ENCODE assay signal across 26 cellular contexts in the genomic region with DNA sequence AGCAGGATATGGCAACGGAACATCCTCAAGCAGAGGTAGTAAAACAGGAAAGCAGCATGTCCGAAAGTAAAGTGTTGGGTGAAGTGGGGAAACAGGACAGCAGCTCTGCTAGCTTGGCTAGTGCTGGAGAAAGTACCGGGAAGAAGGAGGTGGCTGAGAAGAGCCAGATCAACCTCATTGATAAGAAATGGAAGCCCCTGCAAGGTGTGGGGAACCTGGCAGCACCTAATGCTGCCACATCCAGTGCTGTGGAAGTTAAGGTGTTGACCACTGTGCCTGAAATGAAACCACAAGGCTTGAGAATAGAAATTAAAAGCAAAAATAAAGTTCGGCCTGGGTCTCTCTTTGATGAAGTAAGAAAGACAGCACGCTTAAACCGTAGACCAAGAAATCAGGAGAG. TPM values are rescaled to one million over a fixed set of nuclear protein-coding genes. Genes with fewer than 3 reads are reported as not detected.
DNase-seq lines count a peak whose midpoint lies in the region; ATAC-seq, FAIRE-seq and TF ChIP-seq lines count a peak whose summit lies in the region.
"Had no signal": no experiment of that assay in that cellular context is flagged by ENCODE, and none has a peak within 500 bp of the region (broad histone marks: within the 10 kb centered on the region; RNA-seq: fewer than 3 reads in every experiment).

No MANE protein-coding gene starts in this region.

- no peak overlapping the region for H3K4ac ChIP-seq in mesenchymal stem cell (ENCODE audit: low read depth in 1 of 2, low read length in 2 of 2)

- DNase-seq in CD4-positive, CD25-positive, alpha-beta regulatory T cell: no peak
- DNase-seq in GM12878 (ENCODE audit: low read depth, low spot score): no peak
- DNase-seq in mesenchymal stem cell: no peak
- DNase-seq in stimulated activated naive B cell treated with anti-CD40 and anti-IgM and Interleukin-4, amounts not matched to agents 10 μg/mL and 1 μg/mL and 100 μg/mL, for 72 hours: no peak
- no peak for DNase-seq in Karpas-422
- DNase-seq: activated B cell treated with CpG ODN at 0.5 μM for 24 hours; activated CD4-positive, alpha-beta memory T cell treated with anti-CD3 and anti-CD28 coated beads, Interleukin-2, amount 10 ng/mL, durations not matched to agents 7 days and 5 days; activated T-cell treated with anti-CD3 and anti-CD28 coated beads, Interleukin-2, amount 50 U/mL, for 1 hour; DMS 273 treated with DMSO at 0.1 percent for 48 hours; esophagus squamous epithelium; HFFc6; IMR-90; naive B cell; NCI-H1417 treated with DMSO at 0.1 percent for 48 hours; NCI-H524; pancreas; right lobe of liver; stimulated activated CD4-positive, alpha-beta T cell treated with anti-CD3 and anti-CD28 coated beads, Interleukin-15, amount 100 ng/mL, for 24 hours; T1000; testis had no signal

- H4K20me1 ChIP-seq in GM12878 (ENCODE audit: control insufficient read depth, insufficient read depth): 0 out of 2 replicates have a peak, but pooled peaks cover 2% of the 10 kb centered on the region
- H4K20me1 ChIP-seq in Karpas-422 (ENCODE audit: insufficient read depth, low read depth, low read length): peaks cover 12% of the 10 kb centered on the region

- no peak for TF ChIP-seq POLR2A in GM12878 (IDR thresholded peaks at IDR 0.05; ENCODE audit: low read depth, low read length)

- H3K9me3 Mint-ChIP-seq in CD4-positive, CD25-positive, alpha-beta regulatory T cell: no peaks in the 10 kb centered on the region
- no peaks in the 10 kb centered on the region for H3K9me3 Mint-ChIP-seq in stimulated activated naive B cell treated with anti-CD40 and anti-IgM and Interleukin-4, amounts not matched to agents 10 μg/mL and 1 μg/mL and 100 μg/mL, for 72 hours
- H3K9me3 Mint-ChIP-seq: activated B cell treated with CpG ODN at 0.5 μM for 24 hours; activated CD4-positive, alpha-beta memory T cell treated with anti-CD3 and anti-CD28 coated beads, Interleukin-2, amount 10 ng/mL, durations not matched to agents 7 days and 5 days; HFFc6; naive B cell had no signal

- H3K14ac ChIP-seq in mesenchymal stem cell (ENCODE audit: low read length in 2 of 2): no peak overlapping the region

- H4K8ac ChIP-seq in mesenchymal stem cell (ENCODE audit: low read length): no peak overlapping the region

- intact Hi-C loops in GM12878 (cut with micrococcal nuclease; ENCODE audit: unreplicated experiment): no loop called here

- H3K9me2 ChIP-seq in Karpas-422 (replicated peaks; ENCODE audit: insufficient read depth, low read length): no peaks in the 10 kb centered on the region

- H2BK12ac ChIP-seq in mesenchymal stem cell (ENCODE audit: low read length in 2 of 2): no peak overlapping the region

- H3K9me3 ChIP-seq in CD4-positive, CD25-positive, alpha-beta regulatory T cell (ENCODE audit: control insufficient read depth in 2 of 2, low read length in 2 of 2): no peaks in the 10 kb centered on the region
- no peaks in the 10 kb centered on the region for H3K9me3 ChIP-seq in GM12878 (replicated peaks; ENCODE audit: control insufficient read depth, insufficient read depth, low read length)
- no peaks in the 10 kb centered on the region for H3K9me3 ChIP-seq in mesenchymal stem cell (ENCODE audit: control insufficient read depth, low read length)
- H3K9me3 ChIP-seq in Karpas-422 (ENCODE audit: low read length): no peaks in the 10 kb centered on the region
- H3K9me3 ChIP-seq: BLaER1, esophagus squamous epithelium, pancreas, right lobe of liver, testis had no signal

- H3K18ac ChIP-seq in mesenchymal stem cell (ENCODE audit: low read depth in 1 of 2, low read length in 2 of 2): no peak overlapping the region

- CTCF ChIA-PET in GM12878 (lab: Yijun Ruan, JAX): no interaction called here

- H3K27ac Mint-ChIP-seq in CD4-positive, CD25-positive, alpha-beta regulatory T cell: peak overlapping the region in 1 of 3 donors; percentile 82
- H3K27ac Mint-ChIP-seq in stimulated activated naive B cell treated with anti-CD40 and anti-IgM and Interleukin-4, amounts not matched to agents 10 μg/mL and 1 μg/mL and 100 μg/mL, for 72 hours: no peak overlapping the region
- H3K27ac Mint-ChIP-seq: activated B cell treated with CpG ODN at 0.5 μM for 24 hours; activated CD4-positive, alpha-beta memory T cell treated with anti-CD3 and anti-CD28 coated beads, Interleukin-2, amount 10 ng/mL, durations not matched to agents 7 days and 5 days; HFFc6 had no signal

- no peaks in the 10 kb centered on the region for H3K27me3 ChIP-seq in CD4-positive, CD25-positive, alpha-beta regulatory T cell (ENCODE audit: control insufficient read depth, insufficient read depth, low read length)
- H3K27me3 ChIP-seq in GM12878 (replicated peaks in 1 of 2; ENCODE audit: control insufficient read depth in 2 of 2, insufficient read depth in 2 of 2, low read length in 1 of 2) (no peaks in the 10 kb centered on the region), mesenchymal stem cell (ENCODE audit: control insufficient read depth in 1 of 2, insufficient read depth in 1 of 2, low read length in 2 of 2) (no peaks in the 10 kb centered on the region), Karpas-422 (ENCODE audit: low read length) (no peaks in the 10 kb centered on the region)
- H3K27me3 ChIP-seq: BLaER1, esophagus squamous epithelium, pancreas, right lobe of liver, testis had no signal

- peaks cover 30% of the 10 kb centered on the region for H3K36me3 Mint-ChIP-seq in CD4-positive, CD25-positive, alpha-beta regulatory T cell
- H3K36me3 Mint-ChIP-seq in stimulated activated naive B cell treated with anti-CD40 and anti-IgM and Interleukin-4, amounts not matched to agents 10 μg/mL and 1 μg/mL and 100 μg/mL, for 72 hours: peaks cover 18 to 28% of the 10 kb centered on the region in 2 donors

- H3K79me1 ChIP-seq in mesenchymal stem cell (replicated peaks; ENCODE audit: low read length, poor library complexity, severe bottlenecking): peaks cover 16% of the 10 kb centered on the region

- no peak for TF ChIP-seq CTCF in GM12878 (IDR thresholded peaks at IDR 0.05 in 2 of 3, conservative IDR thresholded peaks at IDR 0.05 in 1 of 3; ENCODE audit: control insufficient read depth in 2 of 3, extremely low read depth in 1 of 3, insufficient read depth in 1 of 3, low read depth in 3 of 3, low read length in 3 of 3)

- no peak overlapping the region for H3K23ac ChIP-seq in mesenchymal stem cell (ENCODE audit: low read length in 2 of 2)

- H3K4me2 ChIP-seq in GM12878 (ENCODE audit: control insufficient read depth, insufficient read depth) (peak overlapping the region; percentile 39; the same call in 1 of the 2 replicates), mesenchymal stem cell (ENCODE audit: low read length, poor library complexity, severe bottlenecking) (no peak overlapping the region), Karpas-422 (ENCODE audit: low read depth, low read length, poor library complexity, severe bottlenecking) (no peak overlapping the region)
- H3K4me2 ChIP-seq: BLaER1 had no signal

- ATAC-seq in CD4-positive, CD25-positive, alpha-beta regulatory T cell (ENCODE audit: low read depth in 2 of 2): no peak
- no peak for ATAC-seq in GM12878
- ATAC-seq in HG03354 (IDR thresholded peaks at IDR 0.05; ENCODE audit: poor library complexity, severe bottlenecking, unreplicated experiment): no peak
- ATAC-seq in stimulated activated naive B cell treated with anti-CD40 and anti-IgM and Interleukin-4, amounts not matched to agents 10 μg/mL and 1 μg/mL and 100 μg/mL, for 72 hours (replicated peaks): no peak
- ATAC-seq: pancreas had no signal

- in situ Hi-C loops in GM12878 (cut with MboI): no loop called here

- H2AFZ ChIP-seq in GM12878 (ENCODE audit: control insufficient read depth, low read depth, low read length): no peak overlapping the region
- no peak overlapping the region for H2AFZ ChIP-seq in mesenchymal stem cell (ENCODE audit: low read depth, low read length)
- H2AFZ ChIP-seq in Karpas-422 (ENCODE audit: low read length): no peak overlapping the region

- RAD21 ChIA-PET in GM12878 (lab: Charles Lee; ENCODE audit: unreplicated experiment): no interaction called here

- no peak for TF ChIP-seq RAD21 in GM12878 (IDR thresholded peaks at IDR 0.05; ENCODE audit: insufficient read depth, low read depth, low read length)

- POLR2A ChIA-PET in GM12878 (lab: Charles Lee): no interaction called here

- WGBS in GM12878 (ENCODE audit: insufficient coverage, insufficient replicate concordance, low lambda C conversion rate, missing lambda C conversion rate): 87% methylated on average over 6 of the region's 6 CpGs
- 96% methylated on average over 6 of the region's 6 CpGs for WGBS in mesenchymal stem cell

- no peak overlapping the region for H4K91ac ChIP-seq in mesenchymal stem cell (ENCODE audit: low read length)

- no peak overlapping the region for H2BK120ac ChIP-seq in mesenchymal stem cell (ENCODE audit: low read depth, low read length)

- SMC1A ChIA-PET in GM12878 (lab: Charles Lee; ENCODE audit: uncharacterized antibody, unreplicated experiment): interaction anchor here (0.8 kb wide), 1 partner anchor 13 kb away, joined by 3 read pairs; no protein-coding TSS in a partner anchor

- H2BK15ac ChIP-seq in mesenchymal stem cell (ENCODE audit: low read depth, poor library complexity, severe bottlenecking): no peak overlapping the region

- H3K9ac ChIP-seq in GM12878 (ENCODE audit: control insufficient read depth, insufficient read depth, low read length) (no peak overlapping the region), mesenchymal stem cell (ENCODE audit: low read length) (peak overlapping the region; percentile 45), Karpas-422 (ENCODE audit: low read length) (no peak overlapping the region)
- H3K9ac ChIP-seq: BLaER1 had no signal

- BruUV-seq in GM12878 (replicated peaks; lab: Mats Ljungman, UMichigan): no TSS peak

- H3K4me1 ChIP-seq in CD4-positive, CD25-positive, alpha-beta regulatory T cell (ENCODE audit: control insufficient read depth, insufficient read depth, low read length, poor library complexity, severe bottlenecking): peaks cover 32% of the 10 kb centered on the region
- peaks cover 17% of the 10 kb centered on the region for H3K4me1 ChIP-seq in GM12878 (ENCODE audit: control insufficient read depth, insufficient read depth, low read length)
- peaks cover 2% of the 10 kb centered on the region for H3K4me1 ChIP-seq in mesenchymal stem cell (ENCODE audit: control insufficient read depth, insufficient read depth, low read depth, low read length)
- H3K4me1 ChIP-seq in Karpas-422 (ENCODE audit: low read length): no peaks in the 10 kb centered on the region
- H3K4me1 ChIP-seq: BLaER1, pancreas, right lobe of liver, testis had no signal

- H3K27me3 Mint-ChIP-seq in CD4-positive, CD25-positive, alpha-beta regulatory T cell: no peaks in the 10 kb centered on the region
- H3K27me3 Mint-ChIP-seq in stimulated activated naive B cell treated with anti-CD40 and anti-IgM and Interleukin-4, amounts not matched to agents 10 μg/mL and 1 μg/mL and 100 μg/mL, for 72 hours: no peaks in the 10 kb centered on the region
- H3K27me3 Mint-ChIP-seq: activated B cell treated with CpG ODN at 0.5 μM for 24 hours; activated CD4-positive, alpha-beta memory T cell treated with anti-CD3 and anti-CD28 coated beads, Interleukin-2, amount 10 ng/mL, durations not matched to agents 7 days and 5 days; naive B cell had no signal

- TF ChIP-seq EP300 in GM12878 (IDR thresholded peaks at IDR 0.05; ENCODE audit: borderline replicate concordance in 1 of 2, control insufficient read depth in 1 of 2, low read depth in 2 of 2, low read length in 2 of 2): no peak

- peak overlapping the region; percentile 81 for H3K27ac ChIP-seq in CD4-positive, CD25-positive, alpha-beta regulatory T cell (ENCODE audit: insufficient read depth, low read length, poor library complexity, severe bottlenecking)
- H3K27ac ChIP-seq in GM12878 (ENCODE audit: control insufficient read depth, insufficient read depth) (peak overlapping the region; percentile 13; the same call in 1 of the 2 replicates), mesenchymal stem cell (ENCODE audit: low read length, poor library complexity, severe bottlenecking) (no peak overlapping the region), Karpas-422 (ENCODE audit: low read length) (no peak overlapping the region)
- H3K27ac ChIP-seq: BLaER1, pancreas, right lobe of liver, testis had no signal

- H3K4me3 ChIP-seq in CD4-positive, CD25-positive, alpha-beta regulatory T cell (ENCODE audit: low read depth, low read length): peak overlapping the region; percentile 73
- H3K4me3 ChIP-seq in GM12878 (no peak overlapping the region), mesenchymal stem cell (ENCODE audit: insufficient read depth in 1 of 2, low read depth in 1 of 2, low read length in 2 of 2) (no peak overlapping the region), Karpas-422 (ENCODE audit: low read length) (no peak overlapping the region)
- H3K4me3 ChIP-seq: BLaER1, esophagus squamous epithelium, pancreas, right lobe of liver, testis had no signal

- H2BK5ac ChIP-seq in mesenchymal stem cell (ENCODE audit: low read depth, low read length, poor library complexity, severe bottlenecking): no peak overlapping the region

- H3K79me2 ChIP-seq in GM12878 (ENCODE audit: control insufficient read depth, insufficient read depth, low read length): peaks cover 8% of the 10 kb centered on the region
- peaks cover 22% of the 10 kb centered on the region for H3K79me2 ChIP-seq in Karpas-422 (ENCODE audit: low read length)

- no peak overlapping the region for H2AK5ac ChIP-seq in mesenchymal stem cell (ENCODE audit: low read length, severe bottlenecking)

- peak overlapping the region in 1 of 4 donors; percentile 34 for H3K4me3 Mint-ChIP-seq in CD4-positive, CD25-positive, alpha-beta regulatory T cell
- H3K4me3 Mint-ChIP-seq in stimulated activated naive B cell treated with anti-CD40 and anti-IgM and Interleukin-4, amounts not matched to agents 10 μg/mL and 1 μg/mL and 100 μg/mL, for 72 hours: no peak overlapping the region
- H3K4me3 Mint-ChIP-seq: activated B cell treated with CpG ODN at 0.5 μM for 24 hours; activated CD4-positive, alpha-beta memory T cell treated with anti-CD3 and anti-CD28 coated beads, Interleukin-2, amount 10 ng/mL, durations not matched to agents 7 days and 5 days; HFFc6 had no signal

- FAIRE-seq in GM12878 (lab: Jason Lieb, UNC): no peak
- FAIRE-seq: pancreas had no signal

- H3K36me3 ChIP-seq in CD4-positive, CD25-positive, alpha-beta regulatory T cell (ENCODE audit: control insufficient read depth, insufficient read depth, low read length): peaks cover 76% of the 10 kb centered on the region
- H3K36me3 ChIP-seq in GM12878 (ENCODE audit: control insufficient read depth in 2 of 2, insufficient read depth in 2 of 2, low read length in 1 of 2): peaks cover 11 to 45% of the 10 kb centered on the region in 2 experiments
- peaks cover 25 to 96% of the 10 kb centered on the region in 2 experiments for H3K36me3 ChIP-seq in mesenchymal stem cell (ENCODE audit: control insufficient read depth in 1 of 2, insufficient read depth in 2 of 2, low read depth in 1 of 2, low read length in 2 of 2)
- H3K36me3 ChIP-seq in Karpas-422 (ENCODE audit: insufficient read depth, low read length): peaks cover 82% of the 10 kb centered on the region

- peaks cover 0 to 14% (median 8%) of the 10 kb centered on the region in 4 donors for H3K4me1 Mint-ChIP-seq in CD4-positive, CD25-positive, alpha-beta regulatory T cell
- H3K4me1 Mint-ChIP-seq in stimulated activated naive B cell treated with anti-CD40 and anti-IgM and Interleukin-4, amounts not matched to agents 10 μg/mL and 1 μg/mL and 100 μg/mL, for 72 hours: no peaks in the 10 kb centered on the region
- H3K4me1 Mint-ChIP-seq: naive B cell had no signal

RNA-seq across cellular contexts. Expression of a gene that starts 14.3 kb away (rescaled TPM):
- 0.49 TPM for total RNA-seq in CD4-positive, CD25-positive, alpha-beta regulatory T cell
- polyA plus RNA-seq in CD4-positive, CD25-positive, alpha-beta regulatory T cell: not detected
- total RNA-seq in GM12878 (2013; cell fraction: nucleolus; rRNA removed): 6.0 and 7.1 TPM in 2 replicates
- total RNA-seq in GM12878 (2014; rRNA removed) (3.1 TPM in 2 replicates), GM12878 (2014; rRNA removed; fragmentation: Illumina TruSeq; extraction: Trizol) (1.0 TPM in 2 replicates), GM12878 (2021) (3.1 and 3.4 TPM in 2 replicates)
- polyA plus RNA-seq in GM12878 (2011; ENCODE audit: low read depth): 0.79 TPM
- polyA plus RNA-seq in GM12878 (2011; rRNA removed) (0.37 and 0.92 TPM in 2 replicates), GM12878 (2014; fragmentation: Illumina TruSeq; extraction: Trizol) (0.49 and 1.1 TPM in 2 replicates), GM12878 (2014; fragmentation: Nextera tagmentation; extraction: Ambion mirVana) (under 1 TPM in 1 of 2 experiments, not detected in 1; 0.04 TPM), GM12878 (2014; rRNA removed) (2.0 and 2.3 TPM in 2 replicates), GM12878 (2016; fragmentation: Nextera tagmentation; extraction: Ambion mirVana) (under 1 TPM; 0.06 to 0.12 TPM)
- polyA plus RNA-seq in GM12878 (2011; cell fraction: cytosol; rRNA removed): 1.1 and 1.6 TPM in 2 replicates
- polyA plus RNA-seq in GM12878 (2011; cell fraction: nucleus; rRNA removed): 4.2 and 4.7 TPM in 2 replicates
- 1.7 and 2.0 TPM in 2 replicates for polyA plus RNA-seq in GM12878 (2012)
- polyA minus RNA-seq in GM12878 (2011; rRNA and poly(A)+ RNA removed): 1.7 and 3.1 TPM in 2 replicates
- 0.67 and 0.73 TPM in 2 replicates for polyA minus RNA-seq in GM12878 (2011; cell fraction: cytosol; rRNA and poly(A)+ RNA removed)
- polyA minus RNA-seq in GM12878 (2011; cell fraction: nucleus; rRNA and poly(A)+ RNA removed): 1.9 and 4.0 TPM in 2 replicates
- 10.8 TPM for polyA plus RNA-seq in mesenchymal stem cell (2013, experiment 1 of 2)
- polyA plus RNA-seq in mesenchymal stem cell (2013, experiment 2 of 2): 9.7 TPM
- total RNA-seq in Karpas-422 (2014; rRNA removed; shearing (Covaris generic); ENCODE audit: low replicate concordance): 0.07 and 0.11 TPM in 2 replicates

RNA-seq across cellular contexts. Expression of a gene that starts 38.7 kb away (rescaled TPM):
- total RNA-seq in CD4-positive, CD25-positive, alpha-beta regulatory T cell: 291 TPM
- 10 to 100 TPM in 3 of 4 donors, 1 to 10 TPM in 1; 9.7 to 17.1 (median 10.9) TPM for polyA plus RNA-seq in CD4-positive, CD25-positive, alpha-beta regulatory T cell
- 778 and 789 TPM in 2 replicates for total RNA-seq in GM12878 (2013; cell fraction: nucleolus; rRNA removed)
- total RNA-seq in GM12878 (2014; rRNA removed) (59.6 and 72.6 TPM in 2 replicates), GM12878 (2014; rRNA removed; fragmentation: Illumina TruSeq; extraction: Trizol) (77.5 and 84.0 TPM in 2 replicates), GM12878 (2021) (45.0 and 51.1 TPM in 2 replicates)
- 36.3 TPM for polyA plus RNA-seq in GM12878 (2011; ENCODE audit: low read depth)
- polyA plus RNA-seq in GM12878 (2011; rRNA removed) (87.0 and 148 TPM in 2 replicates), GM12878 (2014; fragmentation: Illumina TruSeq; extraction: Trizol) (91.9 and 128 TPM in 2 replicates), GM12878 (2014; fragmentation: Nextera tagmentation; extraction: Ambion mirVana) (10 to 100 TPM; 15.3 to 27.8 TPM), GM12878 (2014; rRNA removed) (62.6 and 73.7 TPM in 2 replicates), GM12878 (2016; fragmentation: Nextera tagmentation; extraction: Ambion mirVana) (10 to 100 TPM; 40.0 to 46.0 TPM)
- 19.4 and 23.0 TPM in 2 replicates for polyA plus RNA-seq in GM12878 (2011; cell fraction: cytosol; rRNA removed)
- polyA plus RNA-seq in GM12878 (2011; cell fraction: nucleus; rRNA removed): 209 and 223 TPM in 2 replicates
- 50.3 and 54.0 TPM in 2 replicates for polyA plus RNA-seq in GM12878 (2012)
- polyA minus RNA-seq in GM12878 (2011; rRNA and poly(A)+ RNA removed): 49.7 and 59.7 TPM in 2 replicates
- polyA minus RNA-seq in GM12878 (2011; cell fraction: cytosol; rRNA and poly(A)+ RNA removed): 14.8 and 23.2 TPM in 2 replicates
- polyA minus RNA-seq in GM12878 (2011; cell fraction: nucleus; rRNA and poly(A)+ RNA removed): 129 and 184 TPM in 2 replicates
- polyA plus RNA-seq in mesenchymal stem cell (2013, experiment 1 of 2): 26.4 TPM
- 22.4 TPM for polyA plus RNA-seq in mesenchymal stem cell (2013, experiment 2 of 2)
- 103 and 178 TPM in 2 replicates for total RNA-seq in Karpas-422 (2014; rRNA removed; shearing (Covaris generic); ENCODE audit: low replicate concordance)

RNA-seq across cellular contexts. Expression of a gene that starts 46.1 kb away (rescaled TPM):
- not detected for total RNA-seq in CD4-positive, CD25-positive, alpha-beta regulatory T cell
- not detected for polyA plus RNA-seq in CD4-positive, CD25-positive, alpha-beta regulatory T cell
- not detected in 2 replicates for total RNA-seq in GM12878 (2013; cell fraction: nucleolus; rRNA removed)
- total RNA-seq in GM12878 (2014; rRNA removed) (not detected in 2 replicates), GM12878 (2014; rRNA removed; fragmentation: Illumina TruSeq; extraction: Trizol) (not detected in 2 replicates), GM12878 (2021) (not detected in 2 replicates)
- polyA plus RNA-seq in GM12878 (2011; ENCODE audit: low read depth): not detected
- polyA plus RNA-seq in GM12878 (2011; rRNA removed) (not detected in 2 replicates), GM12878 (2014; fragmentation: Illumina TruSeq; extraction: Trizol) (not detected in 2 replicates), GM12878 (2014; fragmentation: Nextera tagmentation; extraction: Ambion mirVana) (not detected), GM12878 (2014; rRNA removed) (not detected in 2 replicates), GM12878 (2016; fragmentation: Nextera tagmentation; extraction: Ambion mirVana) (not detected)
- polyA plus RNA-seq in GM12878 (2011; cell fraction: cytosol; rRNA removed): not detected in 2 replicates
- not detected in 2 replicates for polyA plus RNA-seq in GM12878 (2011; cell fraction: nucleus; rRNA removed)
- polyA plus RNA-seq in GM12878 (2012): not detected in 2 replicates
- polyA minus RNA-seq in GM12878 (2011; rRNA and poly(A)+ RNA removed): not detected in 2 replicates
- polyA minus RNA-seq in GM12878 (2011; cell fraction: cytosol; rRNA and poly(A)+ RNA removed): not detected in 2 replicates
- polyA minus RNA-seq in GM12878 (2011; cell fraction: nucleus; rRNA and poly(A)+ RNA removed): not detected in 2 replicates
- not detected for polyA plus RNA-seq in mesenchymal stem cell (2013, experiment 1 of 2)
- polyA plus RNA-seq in mesenchymal stem cell (2013, experiment 2 of 2): not detected
- not detected in 2 replicates for total RNA-seq in Karpas-422 (2014; rRNA removed; shearing (Covaris generic); ENCODE audit: low replicate concordance)
- total RNA-seq: A673; activated B cell treated with CpG ODN at 0.5 μM for 24 hours; activated CD4-positive, alpha-beta memory T cell treated with anti-CD3 and anti-CD28 coated beads, Interleukin-2, amount 10 ng/mL, durations not matched to agents 7 days and 5 days; esophagus squamous epithelium; HFFc6; IMR-90; kidney epithelial cell; MCF 10A; pancreas; RPMI7951 had no signal
- polyA plus RNA-seq: IMR-90 had no signal

RNA-seq across cellular contexts. Expression of a gene that starts 48.5 kb away (rescaled TPM):
- 52.7 TPM for total RNA-seq in CD4-positive, CD25-positive, alpha-beta regulatory T cell
- 100 to 1,000 TPM; 129 to 153 (median 142) TPM for polyA plus RNA-seq in CD4-positive, CD25-positive, alpha-beta regulatory T cell
- total RNA-seq in GM12878 (2013; cell fraction: nucleolus; rRNA removed): 10.6 and 11.8 TPM in 2 replicates
- total RNA-seq in GM12878 (2014; rRNA removed) (80.4 and 82.2 TPM in 2 replicates), GM12878 (2014; rRNA removed; fragmentation: Illumina TruSeq; extraction: Trizol) (58.5 and 65.2 TPM in 2 replicates), GM12878 (2021) (60.6 and 61.0 TPM in 2 replicates)
- 118 TPM for polyA plus RNA-seq in GM12878 (2011; ENCODE audit: low read depth)
- polyA plus RNA-seq in GM12878 (2011; rRNA removed) (137 and 199 TPM in 2 replicates), GM12878 (2014; fragmentation: Illumina TruSeq; extraction: Trizol) (80.7 and 96.7 TPM in 2 replicates), GM12878 (2014; fragmentation: Nextera tagmentation; extraction: Ambion mirVana) (100 to 1,000 TPM; 293 to 375 TPM), GM12878 (2014; rRNA removed) (85.4 and 97.5 TPM in 2 replicates), GM12878 (2016; fragmentation: Nextera tagmentation; extraction: Ambion mirVana) (100 to 1,000 TPM; 181 to 193 TPM)
- polyA plus RNA-seq in GM12878 (2011; cell fraction: cytosol; rRNA removed): 56.8 and 60.7 TPM in 2 replicates
- polyA plus RNA-seq in GM12878 (2011; cell fraction: nucleus; rRNA removed): 35.1 and 38.9 TPM in 2 replicates
- polyA plus RNA-seq in GM12878 (2012): 77.2 and 92.3 TPM in 2 replicates
- 23.4 and 38.6 TPM in 2 replicates for polyA minus RNA-seq in GM12878 (2011; rRNA and poly(A)+ RNA removed)
- 10.7 and 22.6 TPM in 2 replicates for polyA minus RNA-seq in GM12878 (2011; cell fraction: cytosol; rRNA and poly(A)+ RNA removed)
- 16.4 and 19.8 TPM in 2 replicates for polyA minus RNA-seq in GM12878 (2011; cell fraction: nucleus; rRNA and poly(A)+ RNA removed)
- 39.2 TPM for polyA plus RNA-seq in mesenchymal stem cell (2013, experiment 1 of 2)
- polyA plus RNA-seq in mesenchymal stem cell (2013, experiment 2 of 2): 42.8 TPM
- 57.5 and 105 TPM in 2 replicates for total RNA-seq in Karpas-422 (2014; rRNA removed; shearing (Covaris generic); ENCODE audit: low replicate concordance)

RNA-seq across cellular contexts. Expression of a gene that starts 57.4 kb away (rescaled TPM):
- total RNA-seq in CD4-positive, CD25-positive, alpha-beta regulatory T cell: 72.0 TPM
- 10 to 100 TPM; 40.9 to 53.9 (median 51.4) TPM for polyA plus RNA-seq in CD4-positive, CD25-positive, alpha-beta regulatory T cell
- 49.4 and 57.2 TPM in 2 replicates for total RNA-seq in GM12878 (2013; cell fraction: nucleolus; rRNA removed)
- total RNA-seq in GM12878 (2014; rRNA removed) (45.0 and 56.6 TPM in 2 replicates), GM12878 (2014; rRNA removed; fragmentation: Illumina TruSeq; extraction: Trizol) (41.0 and 44.9 TPM in 2 replicates), GM12878 (2021) (35.8 and 36.2 TPM in 2 replicates)
- polyA plus RNA-seq in GM12878 (2011; ENCODE audit: low read depth): 18.2 TPM
- polyA plus RNA-seq in GM12878 (2011; rRNA removed) (29.6 and 31.1 TPM in 2 replicates), GM12878 (2014; fragmentation: Illumina TruSeq; extraction: Trizol) (39.5 and 47.5 TPM in 2 replicates), GM12878 (2014; fragmentation: Nextera tagmentation; extraction: Ambion mirVana) (10 to 100 TPM; 15.6 to 19.3 TPM), GM12878 (2014; rRNA removed) (38.6 and 44.4 TPM in 2 replicates), GM12878 (2016; fragmentation: Nextera tagmentation; extraction: Ambion mirVana) (10 to 100 TPM; 46.0 to 47.0 TPM)
- polyA plus RNA-seq in GM12878 (2011; cell fraction: cytosol; rRNA removed): 25.3 and 26.2 TPM in 2 replicates
- polyA plus RNA-seq in GM12878 (2011; cell fraction: nucleus; rRNA removed): 17.2 and 19.9 TPM in 2 replicates
- polyA plus RNA-seq in GM12878 (2012): 19.5 and 21.3 TPM in 2 replicates
- polyA minus RNA-seq in GM12878 (2011; rRNA and poly(A)+ RNA removed): 21.8 and 21.9 TPM in 2 replicates
- 6.8 and 10.2 TPM in 2 replicates for polyA minus RNA-seq in GM12878 (2011; cell fraction: cytosol; rRNA and poly(A)+ RNA removed)
- polyA minus RNA-seq in GM12878 (2011; cell fraction: nucleus; rRNA and poly(A)+ RNA removed): 4.8 and 8.6 TPM in 2 replicates
- polyA plus RNA-seq in mesenchymal stem cell (2013, experiment 1 of 2): 42.5 TPM
- polyA plus RNA-seq in mesenchymal stem cell (2013, experiment 2 of 2): 45.2 TPM
- total RNA-seq in Karpas-422 (2014; rRNA removed; shearing (Covaris generic); ENCODE audit: low replicate concordance): 36.4 and 49.8 TPM in 2 replicates

Comparison
In these comparisons a context has a peak if more than half of its experiments do, and no peak if none do; other contexts are left out.
1. H3K27ac ChIP-seq: peak in CD4-positive, CD25-positive, alpha-beta regulatory T cell (single experiment) and GM12878 (single experiment); none in mesenchymal stem cell (single experiment) and Karpas-422 (single experiment).